ENCODE assay signal across 8 cellular contexts in genomic region chr5:72847989-72848473, GRCh38. TPM values are rescaled to one million over a fixed set of nuclear protein-coding genes. Genes with fewer than 3 reads are reported as not detected.
A peak's percentile ranks its signal among the peaks of the same experiment; 100 is the strongest.
DNase-seq lines count a peak whose midpoint lies in the region; ATAC-seq and TF ChIP-seq lines count a peak whose summit lies in the region.

No MANE protein-coding gene starts in this region.

- H3K9ac ChIP-seq in endodermal cell (ENCODE audit: extremely low read depth, low read length, poor library complexity, severe bottlenecking), result peak overlapping the region; percentile 95

- TF ChIP-seq CTCF in HL-60 (IDR thresholded peaks at IDR 0.05; ENCODE audit: insufficient read depth, low read length), result no peak
- TF ChIP-seq CTCF in endodermal cell (conservative IDR thresholded peaks at IDR 0.05), result no peak

- no peaks in the 10 kb centered on the region for H3K4me1 ChIP-seq in endodermal cell (ENCODE audit: control insufficient read depth, insufficient read depth, low read length)

- H3K36me3 ChIP-seq in endodermal cell (ENCODE audit: control insufficient read depth, insufficient read depth, low read length), result peaks cover 23% of the 10 kb centered on the region

- H3K27ac Mint-ChIP-seq in endodermal cell, result peak overlapping the region; percentile 99

- H3K27me3 Mint-ChIP-seq in endodermal cell (ENCODE audit: insufficient read depth), result no peaks in the 10 kb centered on the region

- H3K4me1 Mint-ChIP-seq in endodermal cell, result peaks cover 27% of the 10 kb centered on the region

- H3K27ac ChIP-seq in HL-60 (replicated peaks) (peak overlapping the region; percentile 86), endodermal cell (ENCODE audit: low read depth, low read length) (peak overlapping the region; percentile 97)

- 0% methylated on average over 17 to 32 of the region's 32 CpGs for WGBS in endodermal cell (ENCODE audit: insufficient coverage in 1 of 2, insufficient read length in 1 of 2), 2 experiments

- H3K9me3 ChIP-seq in endodermal cell (ENCODE audit: control insufficient read depth, low read length), result no peaks in the 10 kb centered on the region

- H3K4me3 Mint-ChIP-seq in endodermal cell, result peak overlapping the region; percentile 99

- H3K36me3 Mint-ChIP-seq in endodermal cell (ENCODE audit: low read depth), result peaks cover 12% of the 10 kb centered on the region

- ATAC-seq in GM19455 (IDR thresholded peaks at IDR 0.05; ENCODE audit: unreplicated experiment), result peak; percentile 81

- H3K4me3 ChIP-seq in HL-60 (replicated peaks; ENCODE audit: insufficient read depth, low read length) (peak overlapping the region; percentile 57), endodermal cell (ENCODE audit: low read length) (peak overlapping the region; percentile 89)

- DNase-seq in CMK (ENCODE audit: low read depth) (peak; percentile 62), HL-60 (ENCODE audit: low read depth in 1 of 2, low spot score in 1 of 2) (peak; percentile 61 to 80), NOMO-1 treated with DMSO at 0.1 percent for 48 hours (lab: John Stamatoyannopoulos, UW; ENCODE audit: unreplicated experiment) (peak; percentile 93), endodermal cell (peak; percentile 96), mesenteric fat pad (ENCODE audit: low spot score) (peak; percentile 93)
- DNase-seq in activated CD8-positive, alpha-beta memory T cell treated with anti-CD3 and anti-CD28 coated beads, Interleukin-2, amount 50 U/mL, for 1 hour (ENCODE audit: extremely low read depth), result peak; percentile 51
- peak; percentile 73 for DNase-seq in stimulated activated CD8-positive, alpha-beta memory T cell treated with anti-CD3 and anti-CD28 coated beads, Interleukin-15, amount 100 ng/mL, for 1 hour (ENCODE audit: low read depth)

- H3K27me3 ChIP-seq in HL-60 (ENCODE audit: insufficient read depth, poor library complexity, severe bottlenecking), result no peaks in the 10 kb centered on the region
- no peaks in the 10 kb centered on the region for H3K27me3 ChIP-seq in endodermal cell (ENCODE audit: control insufficient read depth, insufficient read depth, low read length, poor library complexity, severe bottlenecking)

- H3K9me3 Mint-ChIP-seq in endodermal cell, result no peaks in the 10 kb centered on the region

RNA-seq across cellular contexts. Expression of gene TNPO1, which starts 31.6 kb away (rescaled TPM):
- total RNA-seq in endodermal cell, result 100 to 1,000 TPM; 133 to 141 TPM
- polyA plus RNA-seq in endodermal cell (2013, experiment 1 of 2), result 144 TPM
- polyA plus RNA-seq in endodermal cell (2013, experiment 2 of 2), result 144 TPM
- 107 TPM for total RNA-seq in mesenteric fat pad

Comparison
In these comparisons a context has a peak if more than half of its experiments do, and no peak if none do; other contexts are left out.
1. Peak in every context shown above with its lines: DNase-seq, ATAC-seq, H3K4me3 ChIP-seq and H3K27ac ChIP-seq.